Comparison of ENCODE assay signal across 21 cellular contexts in genomic region chr3:7669641-7670040, GRCh38.
DNase-seq lines count a peak whose midpoint lies in the region; ATAC-seq and FAIRE-seq lines count a peak whose summit lies in the region.
"Had no signal": no experiment of that assay in that cellular context is flagged by ENCODE, and none has a peak within 500 bp of the region (broad histone marks: within the 10 kb centered on the region; RNA-seq: fewer than 3 reads in every experiment).

No MANE protein-coding gene starts in this region.

- FAIRE-seq in frontal cortex (lab: Jason Lieb, UNC): no peak
- FAIRE-seq: G401.6, HTR-8/SVneo, RCC 7860 had no signal

- DNase-seq in NCI-H748 (lab: John Stamatoyannopoulos, UW; ENCODE audit: unreplicated experiment) (peak; percentile 47), NCI-H748 treated with DMSO at 0.1 percent for 48 hours (lab: John Stamatoyannopoulos, UW) (no peak), frontal cortex (ENCODE audit: low spot score in 2 of 2) (peak; percentile 12 to 20), middle frontal gyrus (ENCODE audit: extremely low spot score, low spot score) (peak; percentile 13), T-helper 1 cell (no peak)
- no peak for DNase-seq in activated CD4-positive, alpha-beta T cell treated with anti-CD3 and anti-CD28 coated beads for 48 hours
- DNase-seq: Caco-2; CD4-positive, alpha-beta T cell; H9; Karpas-422; MG63; NCI-H1048; NCI-H1436 treated with DMSO at 0.1 percent for 48 hours; NCI-H2029 treated with DMSO at 0.1 percent for 48 hours; NCI-H510A; NK-92 treated with Interleukin-12 subunit alpha and Interleukin-12 subunit beta, amount 100 ng/mL, for 24 hours; Right ventricle myocardium superior had no signal

- no peak for ATAC-seq in GM19324 (IDR thresholded peaks at IDR 0.05; ENCODE audit: low FRiP score, unreplicated experiment)

Comparison
In these comparisons a context has a peak if more than half of its experiments do, and no peak if none do; other contexts are left out.
1. DNase-seq: peak in NCI-H748 (single experiment), frontal cortex (2 of 2) and middle frontal gyrus (single experiment); none in NCI-H748 treated with DMSO at 0.1 percent for 48 hours (single experiment), activated CD4-positive, alpha-beta T cell treated with anti-CD3 and anti-CD28 coated beads for 48 hours (single experiment) and T-helper 1 cell (0 of 5).